8 cellular contexts compared by ENCODE assay signal in the genomic region with DNA sequence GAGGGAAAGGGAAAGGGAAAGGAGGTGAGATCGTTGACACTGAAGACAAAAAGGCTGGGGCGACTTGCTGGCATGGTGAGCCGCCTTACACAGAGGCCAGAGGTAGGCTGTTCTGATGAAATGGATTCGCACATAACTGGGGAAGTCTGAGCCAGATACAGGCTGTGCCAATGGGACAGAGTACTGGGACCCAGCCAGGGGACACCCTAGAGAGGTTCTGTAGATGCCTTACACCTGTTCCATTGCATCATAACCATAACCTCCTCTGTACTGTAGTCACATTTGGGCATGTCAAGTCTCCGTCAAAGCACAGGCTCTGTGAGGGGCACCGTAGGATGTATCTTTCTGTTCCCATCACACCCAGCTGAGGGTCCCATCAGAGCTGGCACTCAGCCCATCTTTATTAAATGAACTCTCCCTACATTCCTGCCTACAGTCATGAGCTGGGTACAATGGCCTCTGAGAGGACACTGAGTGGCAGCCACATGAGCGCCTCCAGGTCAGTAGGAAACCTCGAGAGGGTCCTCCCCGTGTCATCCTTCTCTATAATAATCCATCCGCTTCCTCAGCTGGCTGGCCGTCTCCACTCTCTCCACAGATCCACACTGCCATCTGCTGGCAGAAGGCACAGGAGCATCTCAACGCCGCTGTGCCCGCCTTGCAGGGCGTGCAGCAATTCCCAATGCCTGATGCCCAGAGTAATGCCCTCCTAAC.
DNase-seq lines count a peak whose midpoint lies in the region; ATAC-seq and TF ChIP-seq lines count a peak whose summit lies in the region.

No MANE protein-coding gene starts in this region.

- peak; percentile 42 to 75 (median 49) for DNase-seq in NCI-H1417 (lab: John Stamatoyannopoulos, UW)
- no peak for DNase-seq in NCI-H1417 treated with DMSO at 0.1 percent for 48 hours (lab: John Stamatoyannopoulos, UW)
- DNase-seq in NCI-H1694 (lab: John Stamatoyannopoulos, UW), result peak; percentile 62
- DNase-seq in UCSD-AML1 (lab: John Stamatoyannopoulos, UW; ENCODE audit: unreplicated experiment), result peak; percentile 60
- DNase-seq in iPS-NIHi7 (ENCODE audit: extremely low spot score), result peak; percentile 82
- DNase-seq in stimulated activated CD4-positive, alpha-beta T cell treated with anti-CD3 and anti-CD28 coated beads, Interleukin-12 subunit alpha, Interleukin-12 subunit beta, amount 100 ng/mL, for 48 hours (ENCODE audit: low read depth in 2 of 3, low spot score in 1 of 3), result peak; percentile 61 to 82 (median 65)

- ATAC-seq in HG02840 (IDR thresholded peaks at IDR 0.05; ENCODE audit: low FRiP score, unreplicated experiment), result peak; percentile 77

- peak; percentile 91 to 97 for TF ChIP-seq CTCF in brain (conservative IDR thresholded peaks at IDR 0.05)

- no peaks in the 10 kb centered on the region for H3K36me3 Mint-ChIP-seq in brain

- peaks cover 8% of the 10 kb centered on the region for H3K4me1 Mint-ChIP-seq in brain

- peaks cover 5% of the 10 kb centered on the region for H3K27me3 Mint-ChIP-seq in brain

- peak overlapping the region in 2 of 5 experiments; percentile 28 for H3K27ac Mint-ChIP-seq in brain

- peak overlapping the region in 2 of 5 experiments; percentile 10 to 38 for H3K4me3 Mint-ChIP-seq in brain

- peaks cover 0 to 3% (median 0%) of the 10 kb centered on the region in 5 experiments for H3K9me3 Mint-ChIP-seq in brain
